Comparison of ENCODE assay signal across 24 cellular contexts in genomic region chr1:57483954-57484353, GRCh38.
"Had no signal": no experiment of that assay in that cellular context is flagged by ENCODE, and none has a peak within 500 bp of the region (broad histone marks: within the 10 kb centered on the region; RNA-seq: fewer than 3 reads in every experiment).

No MANE protein-coding gene starts in this region.

- H3K27ac Mint-ChIP-seq: activated B cell treated with CpG ODN at 0.5 μM for 24 hours; activated CD4-positive, alpha-beta T cell treated with anti-CD3 and anti-CD28 coated beads for 36 hours; activated naive CD4-positive, alpha-beta T cell treated with anti-CD3 and anti-CD28 coated beads for 36 hours; activated naive CD8-positive, alpha-beta T cell treated with anti-CD3 and anti-CD28 coated beads, Interleukin-2, amount 10 ng/mL, durations not matched to agents 7 days and 5 days; activated T-helper 2 cell treated with anti-CD3 and anti-CD28 coated beads, Interferon-gamma antibody, Interleukin-2, Interleukin-4, amounts not matched to agents 10 μg/mL and 5 μg/mL and 100 μg/mL, durations not matched to agents 14 hours and 24 hours and 36 hours; endodermal cell; mesothelial cell of epicardium; naive thymus-derived CD8-positive, alpha-beta T cell; T-helper 17 cell had no signal

- H3K27ac ChIP-seq: breast epithelium, coronary artery, esophagus squamous epithelium, heart left ventricle, left lung, prostate gland, thyroid gland, upper lobe of right lung had no signal

- H3K9me3 ChIP-seq: breast epithelium, esophagus squamous epithelium, heart left ventricle, left lung, prostate gland, thyroid gland, upper lobe of right lung had no signal

- H3K4me1 ChIP-seq: breast epithelium, esophagus squamous epithelium, heart left ventricle, left lung, prostate gland, thyroid gland, upper lobe of right lung had no signal

- H3K36me3 ChIP-seq: breast epithelium, esophagus squamous epithelium, heart left ventricle, left lung, prostate gland, thyroid gland, upper lobe of right lung had no signal

- H3K9me3 Mint-ChIP-seq: activated B cell treated with CpG ODN at 0.5 μM for 24 hours; activated naive CD4-positive, alpha-beta T cell treated with anti-CD3 and anti-CD28 coated beads for 36 hours; activated naive CD8-positive, alpha-beta T cell treated with anti-CD3 and anti-CD28 coated beads, Interleukin-2, amount 10 ng/mL, durations not matched to agents 7 days and 5 days; activated T-cell treated with anti-CD3 and anti-CD28 coated beads, Interleukin-2, amount 50 U/mL, for 4 hours; activated T-helper 2 cell treated with anti-CD3 and anti-CD28 coated beads, Interferon-gamma antibody, Interleukin-2, Interleukin-4, amounts not matched to agents 10 μg/mL and 5 μg/mL and 100 μg/mL, durations not matched to agents 14 hours and 24 hours and 36 hours; endodermal cell; mesothelial cell of epicardium had no signal

- H3K27me3 ChIP-seq: breast epithelium, esophagus squamous epithelium, heart left ventricle, left lung, thyroid gland, upper lobe of right lung had no signal

- DNase-seq: activated B cell treated with CpG ODN at 0.5 μM for 24 hours; activated CD4-positive, alpha-beta T cell treated with anti-CD3 and anti-CD28 coated beads for 36 hours; activated CD4-positive, alpha-beta T cell treated with anti-CD3 and anti-CD28 coated beads, Interleukin-2, amount 50 U/mL, for 48 hours; activated CD8-positive, alpha-beta memory T cell treated with anti-CD3 and anti-CD28 coated beads, Interleukin-2, amount 50 U/mL, for 48 hours; activated naive CD4-positive, alpha-beta T cell treated with anti-CD3 and anti-CD28 coated beads for 36 hours; activated naive CD8-positive, alpha-beta T cell treated with anti-CD3 and anti-CD28 coated beads, Interleukin-2, amount 10 ng/mL, durations not matched to agents 7 days and 5 days; activated T-cell treated with anti-CD3 and anti-CD28 coated beads, Interleukin-2, amount 50 U/mL, for 4 hours; amniotic stem cell; endodermal cell; esophagus squamous epithelium; heart left ventricle; left lung; naive thymus-derived CD8-positive, alpha-beta T cell; stimulated activated CD4-positive, alpha-beta T cell treated with anti-CD3 and anti-CD28 coated beads, Interleukin-4, amount 100 ng/mL, for 24 hours; stimulated activated naive CD4-positive, alpha-beta T cell treated with Interleukin-2 at 50 U/mL for 16 hours; T-helper 17 cell; thyroid gland; upper lobe of right lung had no signal

- H3K4me3 Mint-ChIP-seq: activated B cell treated with CpG ODN at 0.5 μM for 24 hours; activated CD4-positive, alpha-beta T cell treated with anti-CD3 and anti-CD28 coated beads for 36 hours; activated naive CD4-positive, alpha-beta T cell treated with anti-CD3 and anti-CD28 coated beads for 36 hours; activated naive CD8-positive, alpha-beta T cell treated with anti-CD3 and anti-CD28 coated beads, Interleukin-2, amount 10 ng/mL, durations not matched to agents 7 days and 5 days; activated T-cell treated with anti-CD3 and anti-CD28 coated beads, Interleukin-2, amount 50 U/mL, for 4 hours; endodermal cell; mesothelial cell of epicardium; naive thymus-derived CD8-positive, alpha-beta T cell; T-helper 17 cell had no signal

- H3K36me3 Mint-ChIP-seq: activated naive CD8-positive, alpha-beta T cell treated with anti-CD3 and anti-CD28 coated beads, Interleukin-2, amount 10 ng/mL, durations not matched to agents 7 days and 5 days; mesothelial cell of epicardium; naive thymus-derived CD8-positive, alpha-beta T cell had no signal

- H3K4me3 ChIP-seq: breast epithelium, coronary artery, esophagus squamous epithelium, heart left ventricle, left lung, lung, prostate gland, thyroid gland, upper lobe of right lung had no signal

- H3K4me1 Mint-ChIP-seq: activated B cell treated with CpG ODN at 0.5 μM for 24 hours; activated CD4-positive, alpha-beta T cell treated with anti-CD3 and anti-CD28 coated beads for 36 hours; activated naive CD8-positive, alpha-beta T cell treated with anti-CD3 and anti-CD28 coated beads, Interleukin-2, amount 10 ng/mL, durations not matched to agents 7 days and 5 days; endodermal cell; mesothelial cell of epicardium; naive thymus-derived CD8-positive, alpha-beta T cell; T-helper 17 cell had no signal

- ATAC-seq: activated CD4-positive, alpha-beta T cell treated with anti-CD3 and anti-CD28 coated beads for 36 hours; activated T-cell treated with anti-CD3 and anti-CD28 coated beads, Interleukin-2, amount 50 U/mL, for 4 hours; heart left ventricle; left lung; naive thymus-derived CD8-positive, alpha-beta T cell; T-helper 17 cell; upper lobe of right lung had no signal

- H3K27me3 Mint-ChIP-seq: activated B cell treated with CpG ODN at 0.5 μM for 24 hours; activated CD4-positive, alpha-beta T cell treated with anti-CD3 and anti-CD28 coated beads for 36 hours; activated naive CD8-positive, alpha-beta T cell treated with anti-CD3 and anti-CD28 coated beads, Interleukin-2, amount 10 ng/mL, durations not matched to agents 7 days and 5 days; T-helper 17 cell had no signal
